8 cellular contexts compared by ENCODE assay signal in genomic region chr1:155277070-155277895, GRCh38. TPM values are rescaled to one million over a fixed set of nuclear protein-coding genes. Genes with fewer than 3 reads are reported as not detected.
A peak's percentile ranks its signal among the peaks of the same experiment; 100 is the strongest.
DNase-seq lines count a peak whose midpoint lies in the region; TF ChIP-seq lines count a peak whose summit lies in the region.

HCN3 (plus strand) TSS chr1:155277463; CDS start chr1:155277591, 128 bp downstream.

- peaks cover 7% of the 10 kb centered on the region for H3K36me3 Mint-ChIP-seq in stimulated activated naive CD8-positive, alpha-beta T cell treated with anti-CD3 and anti-CD28 coated beads, Interleukin-15, Interleukin-2, amounts not matched to agents 100 ng/mL and 50 ng/mL, for 24 hours (ENCODE audit: low read depth)

- peak; percentile 55 for TF ChIP-seq POLR2A in Raji (IDR thresholded peaks at IDR 0.05; ENCODE audit: insufficient read depth, low read depth, low read length)

- H3K27ac Mint-ChIP-seq in stimulated activated naive CD8-positive, alpha-beta T cell treated with anti-CD3 and anti-CD28 coated beads, Interleukin-15, Interleukin-2, amounts not matched to agents 100 ng/mL and 50 ng/mL, for 24 hours: peak within 1 kb of the TSS; percentile 28

- peaks cover 36% of the 10 kb centered on the region for H3K4me1 Mint-ChIP-seq in stimulated activated naive CD8-positive, alpha-beta T cell treated with anti-CD3 and anti-CD28 coated beads, Interleukin-15, Interleukin-2, amounts not matched to agents 100 ng/mL and 50 ng/mL, for 24 hours (ENCODE audit: low read depth)

- in situ Hi-C loops in HAP-1 (cut with MboI; ENCODE audit: low sequenced_read_pairs): no loop called here

- H3K79me2 ChIP-seq in neural cell (replicated peaks; ENCODE audit: insufficient read depth, low read length): peaks cover 6% of the 10 kb centered on the region

- TF ChIP-seq CTCF in fibroblast of villous mesenchyme (IDR thresholded peaks at IDR 0.05; ENCODE audit: insufficient read depth, low read depth, low read length): peak; percentile 36
- peak; percentile 89 for TF ChIP-seq CTCF in neural cell (IDR thresholded peaks at IDR 0.05; ENCODE audit: poor library complexity, severe bottlenecking)

- H3K9me3 ChIP-seq in HAP-1 (no peaks in the 10 kb centered on the region), MG63 (no peaks in the 10 kb centered on the region), neural cell (ENCODE audit: low read length) (no peaks in the 10 kb centered on the region)

- peak within 1 kb of the TSS; percentile 65 for H3K4me2 ChIP-seq in neural cell (ENCODE audit: low read length)

- H3K27ac ChIP-seq in neural cell (ENCODE audit: low read length): peak within 1 kb of the TSS; percentile 100

- no peaks in the 10 kb centered on the region for H3K9me3 Mint-ChIP-seq in stimulated activated naive CD8-positive, alpha-beta T cell treated with anti-CD3 and anti-CD28 coated beads, Interleukin-15, Interleukin-2, amounts not matched to agents 100 ng/mL and 50 ng/mL, for 24 hours

- peak within 1 kb of the TSS; percentile 75 for H3K4me3 Mint-ChIP-seq in stimulated activated naive CD8-positive, alpha-beta T cell treated with anti-CD3 and anti-CD28 coated beads, Interleukin-15, Interleukin-2, amounts not matched to agents 100 ng/mL and 50 ng/mL, for 24 hours

- peaks cover 19% of the 10 kb centered on the region for H3K4me1 ChIP-seq in HAP-1

- peak within 1 kb of the TSS; percentile 58 for H3K4me3 ChIP-seq in HAP-1
- peak within 1 kb of the TSS; percentile 66 for H3K4me3 ChIP-seq in MG63
- H3K4me3 ChIP-seq in fibroblast of villous mesenchyme (ENCODE audit: low read depth, low read length): peak within 1 kb of the TSS; percentile 66
- H3K4me3 ChIP-seq in neural cell (ENCODE audit: low read length): peak within 1 kb of the TSS; percentile 96

- H3F3A ChIP-seq in neural cell (ENCODE audit: insufficient read depth, low read length, poor library complexity, severe bottlenecking): peaks cover 10% of the 10 kb centered on the region

- peak; percentile 14 for TF ChIP-seq EP300 in neural cell (conservative IDR thresholded peaks at IDR 0.05; ENCODE audit: poor library complexity, severe bottlenecking)

- H3K9me2 ChIP-seq in neural cell (ENCODE audit: insufficient read depth, low read length): no peaks in the 10 kb centered on the region

- H2AFZ ChIP-seq in neural cell (ENCODE audit: low read depth, low read length): peak within 1 kb of the TSS; percentile 37

- no peaks in the 10 kb centered on the region for H3K27me3 Mint-ChIP-seq in stimulated activated naive CD8-positive, alpha-beta T cell treated with anti-CD3 and anti-CD28 coated beads, Interleukin-15, Interleukin-2, amounts not matched to agents 100 ng/mL and 50 ng/mL, for 24 hours

- DNase-seq in EL: peak; percentile 95
- peak; percentile 95 to 100 for DNase-seq in HAP-1 (ENCODE audit: low spot score in 2 of 2)
- peak; percentile 92 for DNase-seq in MG63
- peak; percentile 85 for DNase-seq in activated effector memory CD4-positive, alpha-beta T cell treated with Interleukin-2 at 50 U/mL for 16 hours
- peak; percentile 96 for DNase-seq in fibroblast of villous mesenchyme (ENCODE audit: low read depth)

- no peaks in the 10 kb centered on the region for H4K20me1 ChIP-seq in neural cell (ENCODE audit: insufficient read depth)

- H3K27me3 ChIP-seq in HAP-1 (ENCODE audit: low read depth) (no peaks in the 10 kb centered on the region), MG63 (no peaks in the 10 kb centered on the region), neural cell (ENCODE audit: insufficient read depth, low read depth, low read length) (no peaks in the 10 kb centered on the region)

- H3K36me3 ChIP-seq in HAP-1 (replicated peaks) (no peaks in the 10 kb centered on the region; the same call in 1 of the 2 replicates), MG63 (peaks cover 1% of the 10 kb centered on the region), neural cell (ENCODE audit: insufficient read depth, low read length) (no peaks in the 10 kb centered on the region)

- peak within 1 kb of the TSS; percentile 97 for H3K9ac ChIP-seq in neural cell (ENCODE audit: low read length)

- peak; percentile 75 for TF ChIP-seq RAD21 in neural cell (conservative IDR thresholded peaks at IDR 0.05)

TF ChIP-seq in neural cell, 6 proteins besides CTCF, POLR2A, EP300 and RAD21:
- TF ChIP-seq REST (IDR thresholded peaks at IDR 0.05; ENCODE audit: borderline replicate concordance): peak; percentile 65
- TF ChIP-seq POLR2AphosphoS5 (IDR thresholded peaks at IDR 0.05): peak; percentile 88
- TF ChIP-seq MXI1 (conservative IDR thresholded peaks at IDR 0.05; ENCODE audit: poor library complexity, severe bottlenecking): peak; percentile 78
- TF ChIP-seq EZH2 (IDR thresholded peaks at IDR 0.05; ENCODE audit: borderline replicate concordance, insufficient read depth, low read length, poor library complexity, severe bottlenecking): no peak
- peak; percentile 54 for TF ChIP-seq TAF1 (IDR thresholded peaks at IDR 0.05; ENCODE audit: low read depth)
- peak; percentile 90 for TF ChIP-seq SMC3 (conservative IDR thresholded peaks at IDR 0.05; ENCODE audit: poor library complexity)

RNA-seq across cellular contexts. Expression of gene HCN3, which starts in this region (rescaled TPM):
- total RNA-seq in MG63 (2014; rRNA removed; shearing (Covaris generic); ENCODE audit: low replicate concordance): 0.10 and 1.2 TPM in 2 replicates
- 0.86 and 1.6 TPM in 2 replicates for total RNA-seq in fibroblast of villous mesenchyme
- polyA plus RNA-seq in neural cell: 53.2 and 53.4 TPM in 2 replicates
- polyA minus RNA-seq in neural cell: 27.2 and 28.7 TPM in 2 replicates

Comparison
In these comparisons a context has a peak if more than half of its experiments do, and no peak if none do; other contexts are left out.
1. Peak in every context shown above with its lines: DNase-seq, H3K4me3 ChIP-seq and H3K27ac ChIP-seq.